Comparison of ENCODE assay signal across 25 cellular contexts in the genomic region with DNA sequence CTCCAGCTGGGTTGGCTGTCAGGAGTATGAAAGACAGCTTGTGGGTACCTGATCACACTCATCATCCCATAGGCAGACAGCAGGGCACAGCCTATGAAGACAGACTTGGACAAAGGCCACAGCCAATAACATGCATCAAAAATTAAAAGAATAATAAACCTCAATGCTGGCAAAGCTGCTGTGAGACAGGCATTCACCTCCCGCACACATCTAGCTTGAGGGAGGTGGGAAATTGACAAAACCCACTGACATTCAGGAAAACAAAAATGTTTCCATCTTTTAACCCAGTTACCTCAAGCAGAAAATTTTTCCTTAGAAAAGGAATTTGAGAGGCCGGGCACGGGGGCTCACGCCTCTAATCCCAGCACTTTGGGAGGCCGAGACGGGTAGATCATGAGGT. TPM values are rescaled to one million over a fixed set of nuclear protein-coding genes. Genes with fewer than 3 reads are reported as not detected.
A peak's percentile ranks its signal among the peaks of the same experiment; 100 is the strongest.
DNase-seq lines count a peak whose midpoint lies in the region; ATAC-seq, FAIRE-seq and TF ChIP-seq lines count a peak whose summit lies in the region.
"Had no signal": no experiment of that assay in that cellular context is flagged by ENCODE, and none has a peak within 500 bp of the region (broad histone marks: within the 10 kb centered on the region; RNA-seq: fewer than 3 reads in every experiment).

No MANE protein-coding gene starts in this region.

- TF ChIP-seq CTCF in HepG2 (CRISPR knock-in tag; IDR thresholded peaks at IDR 0.05) = no peak

- no peak overlapping the region for H3K9ac ChIP-seq in HepG2 (ENCODE audit: insufficient read depth, low read depth, low read length)
- H3K9ac ChIP-seq: BLaER1 had no signal

- no peak for TF ChIP-seq RAD21 in HepG2 (CRISPR knock-in tag; IDR thresholded peaks at IDR 0.05)

- no TSS peak for BruUV-seq in HepG2 (replicated peaks; lab: Mats Ljungman, UMichigan)

- H3K9me3 ChIP-seq in HepG2 (ENCODE audit: low read length) = no peaks in the 10 kb centered on the region
- H3K9me3 ChIP-seq: BLaER1, Caco-2, HAP-1 had no signal

- peaks cover 0 to 23% of the 10 kb centered on the region in 2 experiments; a peak in 3 of 5 replicates for H3K27me3 ChIP-seq in HepG2 (ENCODE audit: control insufficient read depth in 1 of 2, insufficient read depth in 2 of 2, low read length in 2 of 2)
- H3K27me3 ChIP-seq: BLaER1 had no signal

- H3K79me2 ChIP-seq in HepG2 (ENCODE audit: insufficient read depth, low read length) = no peaks in the 10 kb centered on the region

- H3K27ac ChIP-seq in HepG2 (ENCODE audit: extremely low read length, insufficient read depth, low read length) = no peak overlapping the region
- H3K27ac ChIP-seq: BLaER1, C4-2B had no signal

- H3K36me3 ChIP-seq in HepG2 (replicated peaks in 1 of 2; ENCODE audit: control insufficient read depth in 1 of 2, insufficient read depth in 2 of 2, low read length in 2 of 2) = no peaks in the 10 kb centered on the region
- H3K36me3 ChIP-seq: BLaER1, HAP-1 had no signal

- H2AFZ ChIP-seq in HepG2 (ENCODE audit: low read length) = no peak overlapping the region
- H2AFZ ChIP-seq: GM23338 had no signal

- H3K9me3 Mint-ChIP-seq in stimulated activated naive CD8-positive, alpha-beta T cell treated with anti-CD3 and anti-CD28 coated beads, Interleukin-15, Interleukin-2, amounts not matched to agents 100 ng/mL and 50 ng/mL, for 24 hours = no peaks in the 10 kb centered on the region
- H3K9me3 Mint-ChIP-seq: CD4-positive, CD25-positive, alpha-beta regulatory T cell; CD8-positive, alpha-beta T cell; GM23338; HFFc6 had no signal

- no peak overlapping the region for H3K4me3 ChIP-seq in HepG2 (replicated peaks in 1 of 3; ENCODE audit: insufficient read depth in 1 of 3, low read depth in 2 of 3, low read length in 3 of 3)
- H3K4me3 ChIP-seq: BLaER1, GM23338, HAP-1 had no signal

- in situ Hi-C loops in HepG2 (cut with HindIII; ENCODE audit: extremely low pct_ligation_motif_present, low pct_unique_long_range_greater_than_20kb) = loop anchor here (25.0 kb wide), 1 partner anchor 135 kb away; a partner anchor contains a TSS

- POLR2A ChIA-PET in HepG2 (lab: Yijun Ruan, JAX) = no interaction called here

- no peaks in the 10 kb centered on the region for H3K4me1 ChIP-seq in HepG2 (ENCODE audit: insufficient read depth, low read length)
- H3K4me1 ChIP-seq: BLaER1, Caco-2 had no signal

- H3K4me3 Mint-ChIP-seq in stimulated activated naive CD8-positive, alpha-beta T cell treated with anti-CD3 and anti-CD28 coated beads, Interleukin-15, Interleukin-2, amounts not matched to agents 100 ng/mL and 50 ng/mL, for 24 hours = no peak overlapping the region
- H3K4me3 Mint-ChIP-seq: B cell; CD4-positive, CD25-positive, alpha-beta regulatory T cell; CD8-positive, alpha-beta T cell; GM23338; HFFc6 had no signal

- no peak for TF ChIP-seq EP300 in HepG2 (IDR thresholded peaks at IDR 0.05; ENCODE audit: low read depth in 2 of 2, low read length in 2 of 2)
- no peak for TF ChIP-seq EP300 in HepG2 (CRISPR knock-in tag; IDR thresholded peaks at IDR 0.05; ENCODE audit: borderline replicate concordance)

- ATAC-seq in stimulated activated naive CD8-positive, alpha-beta T cell treated with anti-CD3 and anti-CD28 coated beads, Interleukin-15, Interleukin-2, amounts not matched to agents 100 U/mL and 50 U/mL, for 24 hours = no peak
- ATAC-seq in HepG2 (no peak), HG03175 (IDR thresholded peaks at IDR 0.05; ENCODE audit: unreplicated experiment) (no peak)
- ATAC-seq: CD8-positive, alpha-beta T cell; GM23338 had no signal

- peaks cover 9% of the 10 kb centered on the region for H3K4me1 Mint-ChIP-seq in stimulated activated naive CD8-positive, alpha-beta T cell treated with anti-CD3 and anti-CD28 coated beads, Interleukin-15, Interleukin-2, amounts not matched to agents 100 ng/mL and 50 ng/mL, for 24 hours (ENCODE audit: low read depth)
- H3K4me1 Mint-ChIP-seq: B cell, GM23338 had no signal

- no peaks in the 10 kb centered on the region for H4K20me1 ChIP-seq in HepG2 (ENCODE audit: insufficient read depth, low read length)
- H4K20me1 ChIP-seq: BLaER1 had no signal

- peaks cover 43% of the 10 kb centered on the region for H3K36me3 Mint-ChIP-seq in stimulated activated naive CD8-positive, alpha-beta T cell treated with anti-CD3 and anti-CD28 coated beads, Interleukin-15, Interleukin-2, amounts not matched to agents 100 ng/mL and 50 ng/mL, for 24 hours (ENCODE audit: low read depth)

- H3K27me3 Mint-ChIP-seq in stimulated activated naive CD8-positive, alpha-beta T cell treated with anti-CD3 and anti-CD28 coated beads, Interleukin-15, Interleukin-2, amounts not matched to agents 100 ng/mL and 50 ng/mL, for 24 hours = no peaks in the 10 kb centered on the region
- H3K27me3 Mint-ChIP-seq: B cell; CD4-positive, CD25-positive, alpha-beta regulatory T cell had no signal

- FAIRE-seq in HepG2 (lab: Jason Lieb, UNC) = no peak
- FAIRE-seq: GM12891, GM18507, H54 had no signal

- no peak for TF ChIP-seq POLR2A in HepG2 (IDR thresholded peaks at IDR 0.05; ENCODE audit: insufficient read depth in 1 of 2, low read depth in 2 of 2, low read length in 2 of 2)

- no peak for DNase-seq in stimulated activated naive CD8-positive, alpha-beta T cell treated with anti-CD3 and anti-CD28 coated beads, Interleukin-15, Interleukin-2, amounts not matched to agents 100 U/mL and 50 U/mL, for 24 hours
- DNase-seq in NCI-H446 treated with DMSO at 0.1 percent for 48 hours (lab: John Stamatoyannopoulos, UW) (peak; percentile 13), iPS-NIHi7 (ENCODE audit: extremely low spot score) (peak; percentile 2), HepG2 (ENCODE audit: low spot score) (no peak), T1000 (lab: John Stamatoyannopoulos, UW) (no peak)
- DNase-seq: Caco-2; CD4-positive, CD25-positive, alpha-beta regulatory T cell; CD8-positive, alpha-beta T cell; DMS53; DMS79 treated with DMSO at 0.1 percent for 48 hours; GF-D8; HFFc6 had no signal

- intact Hi-C loops in HepG2 (cut with micrococcal nuclease; ENCODE audit: unreplicated experiment) = no loop called here

- CTCF ChIA-PET in HepG2 (lab: Yijun Ruan, JAX; ENCODE audit: low intra/inter-chr PET ratio, low total read pairs) = no interaction called here

- no peak overlapping the region for H3K4me2 ChIP-seq in HepG2 (ENCODE audit: low read depth, low read length)
- H3K4me2 ChIP-seq: BLaER1, GM23338 had no signal

- H3K27ac Mint-ChIP-seq in stimulated activated naive CD8-positive, alpha-beta T cell treated with anti-CD3 and anti-CD28 coated beads, Interleukin-15, Interleukin-2, amounts not matched to agents 100 ng/mL and 50 ng/mL, for 24 hours = peak overlapping the region; percentile 21
- H3K27ac Mint-ChIP-seq: B cell; CD8-positive, alpha-beta T cell; GM23338; HFFc6 had no signal

- WGBS in HepG2 (ENCODE audit: low lambda C conversion rate) = 42% methylated on average over 6 of the region's 6 CpGs

RNA-seq across cellular contexts. Expression of a gene that starts 14.4 kb away (rescaled TPM):
- 0.04 TPM in 1 of 2 replicates, not detected in the other for total RNA-seq in HepG2 (2016; rRNA removed; fragmentation: Illumina TruSeq; extraction: Trizol)
- total RNA-seq in HepG2 (2016; cell fraction: cytosol; rRNA removed; fragmentation: Illumina TruSeq; extraction: Trizol; ENCODE audit: low read depth) = not detected in 2 replicates
- 0.09 TPM in 1 of 2 replicates, not detected in the other for total RNA-seq in HepG2 (2016; cell fraction: insoluble cytoplasmic fraction; rRNA removed; fragmentation: Illumina TruSeq; extraction: Trizol)
- 0.12 TPM in 1 of 2 replicates, not detected in the other for total RNA-seq in HepG2 (2016; cell fraction: membrane; rRNA removed; fragmentation: Illumina TruSeq; extraction: Trizol)
- total RNA-seq in HepG2 (2016; cell fraction: nucleus; rRNA removed; fragmentation: Illumina TruSeq; extraction: Trizol) = not detected in 2 replicates
- 0.03 and 0.13 TPM in 2 replicates for polyA plus RNA-seq in HepG2 (2011; rRNA removed)
- 0.10 and 0.19 TPM in 2 replicates for polyA plus RNA-seq in HepG2 (2011; cell fraction: cytosol; rRNA removed)
- 0.27 and 0.35 TPM in 2 replicates for polyA plus RNA-seq in HepG2 (2011; cell fraction: nucleus; rRNA removed)
- polyA plus RNA-seq in HepG2 (2012) = 0.12 TPM in 1 of 2 replicates, not detected in the other
- not detected in 2 replicates for polyA plus RNA-seq in HepG2 (2016; cell fraction: cytosol; fragmentation: Illumina TruSeq; extraction: Trizol; ENCODE audit: low read depth)
- polyA plus RNA-seq in HepG2 (2016; cell fraction: insoluble cytoplasmic fraction; fragmentation: Illumina TruSeq; extraction: Trizol; ENCODE audit: low read depth) = not detected in 2 replicates
- 0.09 TPM in 1 of 2 replicates, not detected in the other for polyA plus RNA-seq in HepG2 (2016; cell fraction: membrane; fragmentation: Illumina TruSeq; extraction: Trizol; ENCODE audit: low read depth)
- polyA plus RNA-seq in HepG2 (2016; cell fraction: nucleus; fragmentation: Illumina TruSeq; extraction: Trizol; ENCODE audit: insufficient read depth, low read depth) = 0.20 TPM in 1 of 2 replicates, not detected in the other
- polyA minus RNA-seq in HepG2 (2011; rRNA and poly(A)+ RNA removed; ENCODE audit: low replicate concordance) = 0.12 and 0.36 TPM in 2 replicates
- polyA minus RNA-seq in HepG2 (2011; cell fraction: cytosol; rRNA and poly(A)+ RNA removed) = not detected in 2 replicates
- not detected in 2 replicates for polyA minus RNA-seq in HepG2 (2011; cell fraction: nucleus; rRNA and poly(A)+ RNA removed)
- total RNA-seq: A172, A673, Caco-2, G401, GM23338 had no signal
- polyA plus RNA-seq: GM23338 had no signal

RNA-seq across cellular contexts. Expression of a gene that starts 25.2 kb away (rescaled TPM):
- total RNA-seq in HepG2 (2016; rRNA removed; fragmentation: Illumina TruSeq; extraction: Trizol) = 4.1 and 4.5 TPM in 2 replicates
- total RNA-seq in HepG2 (2016; cell fraction: cytosol; rRNA removed; fragmentation: Illumina TruSeq; extraction: Trizol; ENCODE audit: low read depth) = 1.9 and 2.8 TPM in 2 replicates
- 3.6 and 4.1 TPM in 2 replicates for total RNA-seq in HepG2 (2016; cell fraction: insoluble cytoplasmic fraction; rRNA removed; fragmentation: Illumina TruSeq; extraction: Trizol)
- 4.4 and 5.1 TPM in 2 replicates for total RNA-seq in HepG2 (2016; cell fraction: membrane; rRNA removed; fragmentation: Illumina TruSeq; extraction: Trizol)
- total RNA-seq in HepG2 (2016; cell fraction: nucleus; rRNA removed; fragmentation: Illumina TruSeq; extraction: Trizol) = 5.3 and 7.5 TPM in 2 replicates
- polyA plus RNA-seq in HepG2 (2011; rRNA removed) = 4.6 and 6.0 TPM in 2 replicates
- 2.0 and 2.4 TPM in 2 replicates for polyA plus RNA-seq in HepG2 (2011; cell fraction: cytosol; rRNA removed)
- polyA plus RNA-seq in HepG2 (2011; cell fraction: nucleus; rRNA removed) = 18.7 and 20.6 TPM in 2 replicates
- polyA plus RNA-seq in HepG2 (2012) = 5.2 and 6.4 TPM in 2 replicates
- 1.0 and 1.1 TPM in 2 replicates for polyA plus RNA-seq in HepG2 (2016; cell fraction: cytosol; fragmentation: Illumina TruSeq; extraction: Trizol; ENCODE audit: low read depth)
- polyA plus RNA-seq in HepG2 (2016; cell fraction: insoluble cytoplasmic fraction; fragmentation: Illumina TruSeq; extraction: Trizol; ENCODE audit: low read depth) = 4.1 and 5.8 TPM in 2 replicates
- 2.0 and 2.2 TPM in 2 replicates for polyA plus RNA-seq in HepG2 (2016; cell fraction: membrane; fragmentation: Illumina TruSeq; extraction: Trizol; ENCODE audit: low read depth)
- 22.7 and 26.8 TPM in 2 replicates for polyA plus RNA-seq in HepG2 (2016; cell fraction: nucleus; fragmentation: Illumina TruSeq; extraction: Trizol; ENCODE audit: insufficient read depth, low read depth)
- 3.2 and 9.3 TPM in 2 replicates for polyA minus RNA-seq in HepG2 (2011; rRNA and poly(A)+ RNA removed; ENCODE audit: low replicate concordance)
- 6.7 and 7.6 TPM in 2 replicates for polyA minus RNA-seq in HepG2 (2011; cell fraction: cytosol; rRNA and poly(A)+ RNA removed)
- polyA minus RNA-seq in HepG2 (2011; cell fraction: nucleus; rRNA and poly(A)+ RNA removed) = 7.3 and 8.5 TPM in 2 replicates

Comparison
In these comparisons a context has a peak if more than half of its experiments do, and no peak if none do; other contexts are left out.
1. DNase-seq: peak in NCI-H446 treated with DMSO at 0.1 percent for 48 hours (single experiment) and iPS-NIHi7 (single experiment); none in stimulated activated naive CD8-positive, alpha-beta T cell treated with anti-CD3 and anti-CD28 coated beads, Interleukin-15, Interleukin-2, amounts not matched to agents 100 U/mL and 50 U/mL, for 24 hours (single experiment), HepG2 (single experiment) and T1000 (single experiment).